ENCODE assay signal across 8 cellular contexts in genomic region chr12:98515368-98516183, GRCh38. TPM values are rescaled to one million over a fixed set of nuclear protein-coding genes. Genes with fewer than 3 reads are reported as not detected.
A peak's percentile ranks its signal among the peaks of the same experiment; 100 is the strongest.
DNase-seq lines count a peak whose midpoint lies in the region; ATAC-seq and TF ChIP-seq lines count a peak whose summit lies in the region.

TSS of gene TMPO (plus strand) at chr12:98515590. CDS start at chr12:98515868, 278 bp downstream.

- WGBS in ectodermal cell, 2 experiments: 0% methylated on average over 93 of the region's 93 CpGs
- 0% methylated on average over 86 to 93 of the region's 93 CpGs for WGBS in lung, 2 donors

- peaks cover 13% of the 10 kb centered on the region for H3K4me1 ChIP-seq in ectodermal cell (ENCODE audit: control insufficient read depth, insufficient read depth, low read length)
- peaks cover 6 to 7% of the 10 kb centered on the region in 2 donors for H3K4me1 ChIP-seq in lung (ENCODE audit: control insufficient read depth in 2 of 2, insufficient read depth in 2 of 2, low read length in 2 of 2)

- H3K36me3 ChIP-seq in ectodermal cell (ENCODE audit: control insufficient read depth, insufficient read depth, low read length): no peaks in the 10 kb centered on the region
- no peaks in the 10 kb centered on the region for H3K36me3 ChIP-seq in lung (ENCODE audit: control insufficient read depth in 2 of 2, insufficient read depth in 2 of 2, low read length in 2 of 2)

- no peak for TF ChIP-seq CTCF in lung (IDR thresholded peaks at IDR 0.05; ENCODE audit: control extremely low read depth, extremely low read depth)

- DNase-seq in COLO829 (ENCODE audit: low spot score) (peak; percentile 74), HT-29 (ENCODE audit: low spot score) (peak; percentile 97), lung (ENCODE audit: low spot score) (peak; percentile 93)
- DNase-seq in NK-92 treated with Interleukin-12 subunit alpha and Interleukin-12 subunit beta, amount 100 ng/mL, for 24 hours (lab: John Stamatoyannopoulos, UW): peak; percentile 74
- peak; percentile 74 to 88 for DNase-seq in activated CD8-positive, alpha-beta memory T cell treated with anti-CD3 and anti-CD28 coated beads for 1 hour (ENCODE audit: extremely low read depth in 1 of 2, low read depth in 1 of 2)
- DNase-seq in stimulated activated CD4-positive, alpha-beta T cell treated with anti-CD3 and anti-CD28 coated beads, TNF-alpha, amount 100 ng/mL, for 24 hours (ENCODE audit: low read depth in 3 of 3): peak; percentile 90 to 93 (median 92)

- peak within 1 kb of the TSS; percentile 98 for H3K27ac ChIP-seq in ectodermal cell (ENCODE audit: insufficient read depth, low read depth, low read length, poor library complexity, severe bottlenecking)
- H3K27ac ChIP-seq in lung (ENCODE audit: low read depth in 1 of 2, low read length in 1 of 2): peak within 1 kb of the TSS; percentile 84 to 97

- peak; percentile 76 for ATAC-seq in GM21360 (IDR thresholded peaks at IDR 0.05; ENCODE audit: unreplicated experiment)
- peak; percentile 98 for ATAC-seq in lung (ENCODE audit: insufficient read depth, low FRiP score)

- H3K9me3 ChIP-seq in ectodermal cell (ENCODE audit: control insufficient read depth, low read length) (no peaks in the 10 kb centered on the region), lung (ENCODE audit: control insufficient read depth in 2 of 2, insufficient read depth in 1 of 2, low read length in 1 of 2) (no peaks in the 10 kb centered on the region)

- H3K27me3 ChIP-seq in ectodermal cell (ENCODE audit: control insufficient read depth, insufficient read depth, low read length, poor library complexity, severe bottlenecking) (no peaks in the 10 kb centered on the region), lung (ENCODE audit: control insufficient read depth, insufficient read depth) (no peaks in the 10 kb centered on the region)

- H3K4me3 ChIP-seq in ectodermal cell (ENCODE audit: insufficient read depth, low read depth, low read length) (peak within 1 kb of the TSS; percentile 86), lung (peak within 1 kb of the TSS; percentile 84)

RNA-seq across cellular contexts. Expression of gene TMPO, which starts in this region (rescaled TPM):
- 158 and 176 TPM in 2 replicates for total RNA-seq in HT-29 (2014; rRNA removed; shearing (Covaris generic))
- polyA plus RNA-seq in ectodermal cell (2013, experiment 1 of 4): 208 TPM
- 212 TPM for polyA plus RNA-seq in ectodermal cell (2013, experiment 2 of 4)
- polyA plus RNA-seq in ectodermal cell (2013, experiment 3 of 4): 175 TPM
- polyA plus RNA-seq in ectodermal cell (2013, experiment 4 of 4): 177 TPM
- total RNA-seq in lung: 100 to 1,000 TPM in 1 of 2 donors, 10 to 100 TPM in 1; 36.8 to 149 TPM
- polyA plus RNA-seq in lung: 10 to 100 TPM; 20.7 to 24.3 TPM

Comparison
In these comparisons a context has a peak if more than half of its experiments do, and no peak if none do; other contexts are left out.
1. Peak in every context shown above with its lines: DNase-seq, ATAC-seq, H3K4me3 ChIP-seq and H3K27ac ChIP-seq.